Comparison of ENCODE assay signal across 2 cellular contexts in genomic region chr11:74521666-74522252, GRCh38.
TF ChIP-seq lines count a peak whose summit lies in the region.

No MANE protein-coding gene starts in this region.

TF ChIP-seq in HepG2, 621 proteins besides CTCF, POLR2A, EP300 and RAD21:
- TF ChIP-seq, protein P1, sequence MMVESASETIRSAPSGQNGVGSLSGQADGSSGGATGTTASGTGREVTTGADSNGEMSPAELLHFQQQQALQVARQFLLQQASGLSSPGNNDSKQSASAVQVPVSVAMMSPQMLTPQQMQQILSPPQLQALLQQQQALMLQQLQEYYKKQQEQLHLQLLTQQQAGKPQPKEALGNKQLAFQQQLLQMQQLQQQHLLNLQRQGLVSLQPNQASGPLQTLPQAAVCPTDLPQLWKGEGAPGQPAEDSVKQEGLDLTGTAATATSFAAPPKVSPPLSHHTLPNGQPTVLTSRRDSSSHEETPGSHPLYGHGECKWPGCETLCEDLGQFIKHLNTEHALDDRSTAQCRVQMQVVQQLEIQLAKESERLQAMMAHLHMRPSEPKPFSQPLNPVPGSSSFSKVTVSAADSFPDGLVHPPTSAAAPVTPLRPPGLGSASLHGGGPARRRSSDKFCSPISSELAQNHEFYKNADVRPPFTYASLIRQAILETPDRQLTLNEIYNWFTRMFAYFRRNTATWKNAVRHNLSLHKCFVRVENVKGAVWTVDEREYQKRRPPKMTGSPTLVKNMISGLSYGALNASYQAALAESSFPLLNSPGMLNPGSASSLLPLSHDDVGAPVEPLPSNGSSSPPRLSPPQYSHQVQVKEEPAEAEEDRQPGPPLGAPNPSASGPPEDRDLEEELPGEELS (CRISPR knock-in tag; IDR thresholded peaks at IDR 0.05): no peak
- TF ChIP-seq KLF15 (CRISPR knock-in tag; IDR thresholded peaks at IDR 0.05; ENCODE audit: borderline replicate concordance) (no peak), NR2F6 (IDR thresholded peaks at IDR 0.05) (no peak), NR2F6 (CRISPR knock-in tag; IDR thresholded peaks at IDR 0.05) (no peak), TFAP4 (IDR thresholded peaks at IDR 0.05; ENCODE audit: borderline replicate concordance, low read depth) (no peak), RBAK (CRISPR knock-in tag; IDR thresholded peaks at IDR 0.05) (no peak), ZNF816 (CRISPR knock-in tag; IDR thresholded peaks at IDR 0.05; ENCODE audit: borderline replicate concordance) (no peak), ZNF292 (CRISPR knock-in tag; IDR thresholded peaks at IDR 0.05; ENCODE audit: borderline replicate concordance, low read depth) (no peak)
- TF ChIP-seq, protein P2, sequence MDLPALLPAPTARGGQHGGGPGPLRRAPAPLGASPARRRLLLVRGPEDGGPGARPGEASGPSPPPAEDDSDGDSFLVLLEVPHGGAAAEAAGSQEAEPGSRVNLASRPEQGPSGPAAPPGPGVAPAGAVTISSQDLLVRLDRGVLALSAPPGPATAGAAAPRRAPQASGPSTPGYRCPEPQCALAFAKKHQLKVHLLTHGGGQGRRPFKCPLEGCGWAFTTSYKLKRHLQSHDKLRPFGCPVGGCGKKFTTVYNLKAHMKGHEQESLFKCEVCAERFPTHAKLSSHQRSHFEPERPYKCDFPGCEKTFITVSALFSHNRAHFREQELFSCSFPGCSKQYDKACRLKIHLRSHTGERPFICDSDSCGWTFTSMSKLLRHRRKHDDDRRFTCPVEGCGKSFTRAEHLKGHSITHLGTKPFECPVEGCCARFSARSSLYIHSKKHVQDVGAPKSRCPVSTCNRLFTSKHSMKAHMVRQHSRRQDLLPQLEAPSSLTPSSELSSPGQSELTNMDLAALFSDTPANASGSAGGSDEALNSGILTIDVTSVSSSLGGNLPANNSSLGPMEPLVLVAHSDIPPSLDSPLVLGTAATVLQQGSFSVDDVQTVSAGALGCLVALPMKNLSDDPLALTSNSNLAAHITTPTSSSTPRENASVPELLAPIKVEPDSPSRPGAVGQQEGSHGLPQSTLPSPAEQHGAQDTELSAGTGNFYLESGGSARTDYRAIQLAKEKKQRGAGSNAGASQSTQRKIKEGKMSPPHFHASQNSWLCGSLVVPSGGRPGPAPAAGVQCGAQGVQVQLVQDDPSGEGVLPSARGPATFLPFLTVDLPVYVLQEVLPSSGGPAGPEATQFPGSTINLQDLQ (CRISPR knock-in tag; IDR thresholded peaks at IDR 0.05): no peak

TF ChIP-seq in WTC11, 78 proteins besides CTCF, POLR2A, EP300 and RAD21:
- no peak for TF ChIP-seq NR3C1 (CRISPR knock-in tag; conservative IDR thresholded peaks at IDR 0.05; ENCODE audit: low read depth)
- TF ChIP-seq, protein P3, sequence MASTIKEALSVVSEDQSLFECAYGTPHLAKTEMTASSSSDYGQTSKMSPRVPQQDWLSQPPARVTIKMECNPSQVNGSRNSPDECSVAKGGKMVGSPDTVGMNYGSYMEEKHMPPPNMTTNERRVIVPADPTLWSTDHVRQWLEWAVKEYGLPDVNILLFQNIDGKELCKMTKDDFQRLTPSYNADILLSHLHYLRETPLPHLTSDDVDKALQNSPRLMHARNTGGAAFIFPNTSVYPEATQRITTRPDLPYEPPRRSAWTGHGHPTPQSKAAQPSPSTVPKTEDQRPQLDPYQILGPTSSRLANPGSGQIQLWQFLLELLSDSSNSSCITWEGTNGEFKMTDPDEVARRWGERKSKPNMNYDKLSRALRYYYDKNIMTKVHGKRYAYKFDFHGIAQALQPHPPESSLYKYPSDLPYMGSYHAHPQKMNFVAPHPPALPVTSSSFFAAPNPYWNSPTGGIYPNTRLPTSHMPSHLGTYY (CRISPR knock-in tag; IDR thresholded peaks at IDR 0.05): no peak
- TF ChIP-seq RELA (CRISPR knock-in tag; IDR thresholded peaks at IDR 0.05; ENCODE audit: borderline replicate concordance): no peak
- TF ChIP-seq GABPB1 (CRISPR knock-in tag; IDR thresholded peaks at IDR 0.05): no peak
- TF ChIP-seq ESRRA (CRISPR knock-in tag; IDR thresholded peaks at IDR 0.05; ENCODE audit: borderline replicate concordance): no peak
- no peak for TF ChIP-seq HMGA2 (CRISPR knock-in tag; IDR thresholded peaks at IDR 0.05)
- no peak for TF ChIP-seq ZNF219 (CRISPR knock-in tag; IDR thresholded peaks at IDR 0.05; ENCODE audit: borderline replicate concordance)
- no peak for TF ChIP-seq SMAD3 (CRISPR knock-in tag; IDR thresholded peaks at IDR 0.05; ENCODE audit: borderline replicate concordance)
- TF ChIP-seq ZNF121 (CRISPR knock-in tag; IDR thresholded peaks at IDR 0.05): no peak
- no peak for TF ChIP-seq E2F5 (CRISPR knock-in tag; IDR thresholded peaks at IDR 0.05)
- TF ChIP-seq E2F1 (CRISPR knock-in tag; IDR thresholded peaks at IDR 0.05): no peak
- no peak for TF ChIP-seq ATF2 (CRISPR knock-in tag; IDR thresholded peaks at IDR 0.05; ENCODE audit: borderline replicate concordance, low read depth)
- no peak for TF ChIP-seq ZNF281 (CRISPR knock-in tag; IDR thresholded peaks at IDR 0.05)
- TF ChIP-seq PRRX2 (CRISPR knock-in tag; IDR thresholded peaks at IDR 0.05): no peak
- TF ChIP-seq, protein P4, sequence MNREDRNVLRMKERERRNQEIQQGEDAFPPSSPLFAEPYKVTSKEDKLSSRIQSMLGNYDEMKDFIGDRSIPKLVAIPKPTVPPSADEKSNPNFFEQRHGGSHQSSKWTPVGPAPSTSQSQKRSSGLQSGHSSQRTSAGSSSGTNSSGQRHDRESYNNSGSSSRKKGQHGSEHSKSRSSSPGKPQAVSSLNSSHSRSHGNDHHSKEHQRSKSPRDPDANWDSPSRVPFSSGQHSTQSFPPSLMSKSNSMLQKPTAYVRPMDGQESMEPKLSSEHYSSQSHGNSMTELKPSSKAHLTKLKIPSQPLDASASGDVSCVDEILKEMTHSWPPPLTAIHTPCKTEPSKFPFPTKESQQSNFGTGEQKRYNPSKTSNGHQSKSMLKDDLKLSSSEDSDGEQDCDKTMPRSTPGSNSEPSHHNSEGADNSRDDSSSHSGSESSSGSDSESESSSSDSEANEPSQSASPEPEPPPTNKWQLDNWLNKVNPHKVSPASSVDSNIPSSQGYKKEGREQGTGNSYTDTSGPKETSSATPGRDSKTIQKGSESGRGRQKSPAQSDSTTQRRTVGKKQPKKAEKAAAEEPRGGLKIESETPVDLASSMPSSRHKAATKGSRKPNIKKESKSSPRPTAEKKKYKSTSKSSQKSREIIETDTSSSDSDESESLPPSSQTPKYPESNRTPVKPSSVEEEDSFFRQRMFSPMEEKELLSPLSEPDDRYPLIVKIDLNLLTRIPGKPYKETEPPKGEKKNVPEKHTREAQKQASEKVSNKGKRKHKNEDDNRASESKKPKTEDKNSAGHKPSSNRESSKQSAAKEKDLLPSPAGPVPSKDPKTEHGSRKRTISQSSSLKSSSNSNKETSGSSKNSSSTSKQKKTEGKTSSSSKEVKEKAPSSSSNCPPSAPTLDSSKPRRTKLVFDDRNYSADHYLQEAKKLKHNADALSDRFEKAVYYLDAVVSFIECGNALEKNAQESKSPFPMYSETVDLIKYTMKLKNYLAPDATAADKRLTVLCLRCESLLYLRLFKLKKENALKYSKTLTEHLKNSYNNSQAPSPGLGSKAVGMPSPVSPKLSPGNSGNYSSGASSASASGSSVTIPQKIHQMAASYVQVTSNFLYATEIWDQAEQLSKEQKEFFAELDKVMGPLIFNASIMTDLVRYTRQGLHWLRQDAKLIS (CRISPR knock-in tag; IDR thresholded peaks at IDR 0.05; ENCODE audit: borderline replicate concordance): no peak
- TF ChIP-seq ZNF263 (CRISPR knock-in tag; IDR thresholded peaks at IDR 0.05; ENCODE audit: low read depth): no peak
TF ChIP-seq in WTC11: peak in this region for 0.
